Comparison of ENCODE assay signal across 9 cellular contexts in the genomic region with DNA sequence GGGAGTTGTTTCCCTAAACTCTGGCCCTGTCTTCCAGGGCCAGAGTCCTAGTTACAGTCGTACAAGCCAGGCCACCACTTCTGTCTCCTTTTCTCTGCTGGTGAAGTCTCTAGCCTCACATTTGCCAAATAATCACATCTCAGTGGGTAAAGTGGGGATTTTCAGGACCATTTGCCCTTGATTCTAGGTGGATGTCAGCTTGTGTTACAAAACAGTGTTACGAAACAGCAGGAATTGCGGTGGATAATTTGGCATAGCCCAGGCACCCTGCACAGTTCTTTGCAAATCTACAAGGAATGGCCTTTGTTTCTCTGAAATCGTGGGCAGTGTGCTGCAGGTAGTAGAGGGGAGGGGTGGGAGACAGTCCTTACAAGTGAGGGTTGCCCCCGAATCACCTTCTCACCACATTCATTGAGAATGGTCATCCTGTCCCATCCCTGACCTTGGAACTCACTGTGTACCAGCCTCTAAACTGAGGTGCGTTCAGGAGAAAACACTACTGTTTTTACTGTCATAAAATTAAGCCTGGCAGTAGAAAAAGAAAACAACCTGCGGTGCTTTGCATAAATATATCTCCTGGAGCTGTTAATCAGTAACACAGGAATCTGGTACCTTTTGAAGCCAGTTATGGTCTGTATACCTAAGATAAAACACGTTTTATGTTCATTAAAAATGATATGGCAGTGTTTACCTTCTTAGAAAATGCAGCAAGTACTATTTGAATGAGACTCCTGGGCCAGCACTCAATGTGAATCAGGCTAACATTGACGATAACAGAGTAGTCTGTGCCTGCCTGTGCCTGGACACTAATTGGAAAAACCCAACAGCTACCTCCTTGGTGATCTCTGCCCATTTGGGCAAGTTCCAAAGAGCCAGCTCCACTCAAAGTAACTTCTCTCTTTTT. TPM values are rescaled to one million over a fixed set of nuclear protein-coding genes. Genes with fewer than 3 reads are reported as not detected.
DNase-seq lines count a peak whose midpoint lies in the region; ATAC-seq and TF ChIP-seq lines count a peak whose summit lies in the region.
"Had no signal": no experiment of that assay in that cellular context is flagged by ENCODE, and none has a peak within 500 bp of the region (broad histone marks: within the 10 kb centered on the region; RNA-seq: fewer than 3 reads in every experiment).

No MANE protein-coding gene starts in this region.

- WGBS in mammary epithelial cell (ENCODE audit: low coverage, missing lambda C conversion rate) = 48% methylated on average over 9 of the region's 9 CpGs

- H2AFZ ChIP-seq in mammary epithelial cell (ENCODE audit: low read depth, low read length) = no peak overlapping the region

- no peak overlapping the region for H3K4me2 ChIP-seq in mammary epithelial cell (ENCODE audit: insufficient read depth, low read depth, low read length)

- no peaks in the 10 kb centered on the region for H3K36me3 ChIP-seq in mammary epithelial cell (ENCODE audit: insufficient read depth, low read length)
- peaks cover 5% of the 10 kb centered on the region for H3K36me3 ChIP-seq in mucosa of stomach (ENCODE audit: control insufficient read depth, insufficient read depth, low read length)

- dilution Hi-C loops in mammary epithelial cell (cut with HindIII; ENCODE audit: low sequenced_read_pairs) = no loop called here

- H3K9ac ChIP-seq in mammary epithelial cell (ENCODE audit: insufficient read depth, low read length) (no peak overlapping the region), mucosa of stomach (ENCODE audit: low read length) (peak overlapping the region; percentile 56)

- CTCF ChIA-PET in mammary epithelial cell (lab: Charles Lee; ENCODE audit: low non-redundant PET) = interaction anchor here (0.6 kb wide), 1 partner anchor 67 kb away, joined by 11 read pairs; no protein-coding TSS in a partner anchor

- DNase-seq in mammary epithelial cell = peak; percentile 57
- DNase-seq in NCI-H524 (lab: John Stamatoyannopoulos, UW) = no peak
- no peak for DNase-seq in SW 1271 (lab: John Stamatoyannopoulos, UW)
- DNase-seq: activated CD8-positive, alpha-beta memory T cell treated with anti-CD3 and anti-CD28 coated beads, Interleukin-2, amount 50 U/mL, for 4 hours had no signal

- no peak overlapping the region for H3K27ac ChIP-seq in mammary epithelial cell (ENCODE audit: insufficient read depth, low read depth, low read length)

- no TSS peak for BruUV-seq in mammary epithelial cell (replicated peaks; lab: Mats Ljungman, UMichigan)

- H3K4me1 ChIP-seq in mammary epithelial cell (ENCODE audit: insufficient read depth, low read length) = peaks cover 59% of the 10 kb centered on the region
- peaks cover 93% of the 10 kb centered on the region for H3K4me1 ChIP-seq in mucosa of stomach (ENCODE audit: control insufficient read depth, insufficient read depth, low read length)

- intact Hi-C loops in mammary epithelial cell (cut with micrococcal nuclease) = no loop called here

- ATAC-seq in GM18502 (IDR thresholded peaks at IDR 0.05; ENCODE audit: poor library complexity, unreplicated experiment) (peak; percentile 13), HG03097 (IDR thresholded peaks at IDR 0.05; ENCODE audit: low FRiP score, unreplicated experiment) (peak; percentile 18), GM21423 (IDR thresholded peaks at IDR 0.05; ENCODE audit: unreplicated experiment) (no peak), GM21526 (IDR thresholded peaks at IDR 0.05; ENCODE audit: low FRiP score, unreplicated experiment) (no peak)

- no peak for TF ChIP-seq CTCF in mammary epithelial cell (conservative IDR thresholded peaks at IDR 0.05 in 1 of 2, IDR thresholded peaks at IDR 0.05 in 1 of 2; ENCODE audit: extremely low read depth in 1 of 2, insufficient read depth in 1 of 2, low read depth in 1 of 2, low read length in 2 of 2)

- no peak overlapping the region for H3K4me3 ChIP-seq in mammary epithelial cell (replicated peaks in 1 of 3; ENCODE audit: insufficient read depth in 1 of 3, low read depth in 2 of 3, low read length in 3 of 3)
- no peak overlapping the region for H3K4me3 ChIP-seq in mucosa of stomach (ENCODE audit: low read length)

- H4K20me1 ChIP-seq in mammary epithelial cell (ENCODE audit: insufficient read depth, low read length) = no peaks in the 10 kb centered on the region

- no peaks in the 10 kb centered on the region for H3K27me3 ChIP-seq in mammary epithelial cell (ENCODE audit: insufficient read depth, low read length)
- H3K27me3 ChIP-seq in mucosa of stomach (ENCODE audit: control insufficient read depth, insufficient read depth, low read length) = no peaks in the 10 kb centered on the region

- H3K9me3 ChIP-seq in mammary epithelial cell (replicated peaks; ENCODE audit: insufficient read depth, low read length) (no peaks in the 10 kb centered on the region), mucosa of stomach (ENCODE audit: control insufficient read depth, low read length) (no peaks in the 10 kb centered on the region)

- no peaks in the 10 kb centered on the region for H3K79me2 ChIP-seq in mammary epithelial cell (ENCODE audit: insufficient read depth, low read length)

- in situ Hi-C loops in mammary epithelial cell (cut with MboI; ENCODE audit: low sequenced_read_pairs in 2 of 2) = no loop called here

RNA-seq across cellular contexts. Expression of gene CYSTM1, which starts 44.3 kb away (rescaled TPM):
- total RNA-seq in mammary epithelial cell = 10 to 100 TPM; 27.5 to 31.7 TPM
- polyA plus RNA-seq in mammary epithelial cell = 32.6 TPM
- polyA minus RNA-seq in mammary epithelial cell = 36.9 TPM

Comparison
In these comparisons a context has a peak if more than half of its experiments do, and no peak if none do; other contexts are left out.
1. ATAC-seq: peak in GM18502 (single experiment) and HG03097 (single experiment); none in GM21423 (single experiment) and GM21526 (single experiment).